Comparison of ENCODE assay signal across 13 cellular contexts in the genomic region with DNA sequence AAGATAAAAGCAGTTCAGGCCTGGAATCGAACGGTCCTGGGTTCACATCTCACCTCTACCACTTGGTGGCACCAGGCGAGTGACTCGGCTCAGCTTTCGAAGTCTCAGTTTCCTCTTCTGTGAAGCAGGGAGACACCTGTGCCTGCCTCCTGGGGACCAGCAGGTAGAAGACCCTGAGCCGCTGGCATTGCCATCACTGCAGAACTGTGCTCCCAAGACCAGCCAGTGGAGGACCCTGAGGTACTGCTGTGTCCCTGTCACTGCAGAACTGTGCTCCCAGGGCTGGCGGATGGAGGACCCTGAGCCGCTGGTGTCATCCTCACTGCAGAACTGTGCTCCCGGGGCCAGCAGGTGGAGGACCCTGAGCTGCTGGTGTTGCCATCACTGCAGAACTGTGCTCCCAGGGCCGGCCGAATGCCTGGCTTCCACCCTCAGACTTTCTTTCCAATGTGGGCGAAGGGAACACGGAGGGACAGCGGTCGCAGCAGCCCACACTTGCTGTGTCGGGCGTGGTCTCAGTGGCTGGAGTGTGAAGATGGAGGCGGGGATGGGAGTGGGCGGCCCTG. TPM values are rescaled to one million over a fixed set of nuclear protein-coding genes. Genes with fewer than 3 reads are reported as not detected.
DNase-seq lines count a peak whose midpoint lies in the region; ATAC-seq and TF ChIP-seq lines count a peak whose summit lies in the region.
"Had no signal": no experiment of that assay in that cellular context is flagged by ENCODE, and none has a peak within 500 bp of the region (broad histone marks: within the 10 kb centered on the region; RNA-seq: fewer than 3 reads in every experiment).

No MANE protein-coding gene starts in this region.

- intact Hi-C loops in HCT116 (cut with micrococcal nuclease): no loop called here

- peak; percentile 45 for DNase-seq in DND-41
- DNase-seq in HCT116 (ENCODE audit: low read depth, low spot score): no peak
- peak; percentile 41 to 50 for DNase-seq in activated T-cell treated with anti-CD3 and anti-CD28 coated beads, Interleukin-2, amount 50 U/mL, for 72 hours
- DNase-seq in memory B cell (ENCODE audit: low spot score in 2 of 2): no peak
- no peak for DNase-seq in GM19240 (ENCODE audit: insufficient read length, low spot score)
- no peak for DNase-seq in GM19238 (ENCODE audit: insufficient read length, low spot score)
- no peak for DNase-seq in nephron progenitor cell

- H3K4me1 ChIP-seq in DND-41 (ENCODE audit: insufficient read depth, low read length): peaks cover 5% of the 10 kb centered on the region
- peaks cover 0 to 8% of the 10 kb centered on the region in 2 experiments; a peak in 2 of 4 replicates for H3K4me1 ChIP-seq in HCT116 (ENCODE audit: control insufficient read depth in 1 of 2, insufficient read depth in 2 of 2, low read length in 2 of 2)
- H3K4me1 ChIP-seq: suprapubic skin had no signal

- H3K27ac ChIP-seq in DND-41 (ENCODE audit: low read length) (no peak overlapping the region), HCT116 (ENCODE audit: low read depth, low read length) (no peak overlapping the region)
- H3K27ac ChIP-seq: suprapubic skin had no signal

- H3K4me1 Mint-ChIP-seq in activated T-cell treated with anti-CD3 and anti-CD28 coated beads, Interleukin-2, amount 50 U/mL, for 72 hours (ENCODE audit: low read depth): peaks cover 66% of the 10 kb centered on the region
- H3K4me1 Mint-ChIP-seq in memory B cell (peaks cover 6% of the 10 kb centered on the region), nephron progenitor cell (peaks cover 31% of the 10 kb centered on the region)

- H3K27me3 Mint-ChIP-seq in activated T-cell treated with anti-CD3 and anti-CD28 coated beads, Interleukin-2, amount 50 U/mL, for 72 hours (ENCODE audit: low read depth): peaks cover 7% of the 10 kb centered on the region
- H3K27me3 Mint-ChIP-seq in memory B cell (peaks cover 25% of the 10 kb centered on the region), nephron progenitor cell (ENCODE audit: low read depth, poor library complexity) (peaks cover 34% of the 10 kb centered on the region)

- no peaks in the 10 kb centered on the region for H3K9me2 ChIP-seq in HCT116 (ENCODE audit: insufficient read depth)

- ATAC-seq in DND-41 (ENCODE audit: insufficient read depth, low read depth): peak; percentile 52; the same call in 2 of the 3 replicates
- peak; percentile 73 for ATAC-seq in HCT116
- peak in 1 of 2 donors; percentile 18 for ATAC-seq in activated T-cell treated with anti-CD3 and anti-CD28 coated beads, Interleukin-2, amount 50 U/mL, for 72 hours (replicated peaks in 1 of 2)
- ATAC-seq in memory B cell (ENCODE audit: low read depth): peak; percentile 39
- no peak for ATAC-seq in GM21825 (IDR thresholded peaks at IDR 0.05; ENCODE audit: unreplicated experiment)

- no peaks in the 10 kb centered on the region for H3K36me3 Mint-ChIP-seq in activated T-cell treated with anti-CD3 and anti-CD28 coated beads, Interleukin-2, amount 50 U/mL, for 72 hours (ENCODE audit: insufficient read depth in 2 of 2)
- H3K36me3 Mint-ChIP-seq in memory B cell: no peaks in the 10 kb centered on the region
- H3K36me3 Mint-ChIP-seq in nephron progenitor cell (ENCODE audit: low read depth): no peaks in the 10 kb centered on the region

- TF ChIP-seq RAD21 in HCT116 (IDR thresholded peaks at IDR 0.05; ENCODE audit: low read depth): peak; percentile 63

- H4K20me1 ChIP-seq in DND-41 (ENCODE audit: insufficient read depth, low read length) (no peaks in the 10 kb centered on the region), HCT116 (ENCODE audit: insufficient read depth) (no peaks in the 10 kb centered on the region)

- H3K9me3 ChIP-seq in DND-41 (ENCODE audit: insufficient read depth, low read length, severe bottlenecking): peaks cover 2% of the 10 kb centered on the region
- no peaks in the 10 kb centered on the region; a peak in 1 of 4 replicates for H3K9me3 ChIP-seq in HCT116 (ENCODE audit: control insufficient read depth in 1 of 2, insufficient read depth in 1 of 2, low read depth in 1 of 2, low read length in 2 of 2)
- H3K9me3 ChIP-seq: suprapubic skin had no signal

- no peak for TF ChIP-seq POLR2A in HCT116 (IDR thresholded peaks at IDR 0.05; ENCODE audit: borderline replicate concordance, extremely low read depth, insufficient read depth, insufficient read length)

- CTCF ChIA-PET in HCT116 (lab: Charles Lee): interaction anchor here (1.7 kb wide), 1 partner anchor 99 kb away, joined by 4 read pairs; no protein-coding TSS in a partner anchor

- no peaks in the 10 kb centered on the region for H3K36me3 ChIP-seq in DND-41 (ENCODE audit: insufficient read depth, low read length)
- no peaks in the 10 kb centered on the region for H3K36me3 ChIP-seq in HCT116 (ENCODE audit: control insufficient read depth in 1 of 2, insufficient read depth in 2 of 2, low read length in 2 of 2)
- H3K36me3 ChIP-seq: suprapubic skin had no signal

- H2AFZ ChIP-seq in DND-41 (ENCODE audit: low read depth, low read length) (no peak overlapping the region), HCT116 (ENCODE audit: low read depth, low read length, poor library complexity, severe bottlenecking) (no peak overlapping the region)

- H3K79me2 ChIP-seq in DND-41 (ENCODE audit: insufficient read depth, low read length) (no peaks in the 10 kb centered on the region), HCT116 (ENCODE audit: insufficient read depth, low read length) (no peaks in the 10 kb centered on the region)

- H3K4me2 ChIP-seq in DND-41 (ENCODE audit: insufficient read depth, low read length) (no peak overlapping the region), HCT116 (ENCODE audit: low read length) (no peak overlapping the region)

- TF ChIP-seq CTCF in DND-41 (IDR thresholded peaks at IDR 0.05; ENCODE audit: borderline replicate concordance, extremely low read depth, low read length, poor library complexity, severe bottlenecking) (peak; percentile 61), HCT116 (IDR thresholded peaks at IDR 0.05 in 2 of 3, conservative IDR thresholded peaks at IDR 0.05 in 1 of 3; ENCODE audit: borderline replicate concordance in 1 of 3, insufficient read depth in 1 of 3, low read depth in 2 of 3, low read length in 2 of 3) (peak; percentile 38 to 50 (median 48); a peak in 5 of 6 replicates), nephron progenitor cell (IDR thresholded peaks at IDR 0.05) (no peak)

- RAD21 ChIA-PET in HCT116 (lab: Charles Lee; ENCODE audit: low non-redundant PET in 1 of 2, low total read pairs in 2 of 2, uncharacterized antibody in 2 of 2, unreplicated experiment in 2 of 2): no interaction called here

- no peak overlapping the region for H3K4me3 Mint-ChIP-seq in activated T-cell treated with anti-CD3 and anti-CD28 coated beads, Interleukin-2, amount 50 U/mL, for 72 hours
- H3K4me3 Mint-ChIP-seq in memory B cell (no peak overlapping the region), nephron progenitor cell (no peak overlapping the region)

- H3K9ac ChIP-seq in DND-41 (ENCODE audit: low read depth, low read length) (no peak overlapping the region), HCT116 (ENCODE audit: low read length) (no peak overlapping the region)

- peak overlapping the region; percentile 39 for H3K27ac Mint-ChIP-seq in activated T-cell treated with anti-CD3 and anti-CD28 coated beads, Interleukin-2, amount 50 U/mL, for 72 hours
- H3K27ac Mint-ChIP-seq in memory B cell (no peak overlapping the region), nephron progenitor cell (no peak overlapping the region)

- H3K9me3 Mint-ChIP-seq in activated T-cell treated with anti-CD3 and anti-CD28 coated beads, Interleukin-2, amount 50 U/mL, for 72 hours: peaks cover 0 to 5% of the 10 kb centered on the region in 2 donors
- H3K9me3 Mint-ChIP-seq in memory B cell (no peaks in the 10 kb centered on the region), nephron progenitor cell (peaks cover 5% of the 10 kb centered on the region)

- POLR2A ChIA-PET in HCT116 (lab: Charles Lee): no interaction called here

- no TSS peak for BruUV-seq in HCT116 (replicated peaks; lab: Mats Ljungman, UMichigan)

- H3K4me3 ChIP-seq in DND-41 (ENCODE audit: low read depth in 1 of 2, low read length in 2 of 2): no peak overlapping the region
- H3K4me3 ChIP-seq in HCT116 (replicated peaks in 1 of 2; ENCODE audit: low read depth in 1 of 2, low read length in 2 of 2): no peak overlapping the region
- H3K4me3 ChIP-seq: suprapubic skin had no signal

- no peaks in the 10 kb centered on the region for H3K27me3 ChIP-seq in DND-41 (ENCODE audit: insufficient read depth, low read length, poor library complexity)
- H3K27me3 ChIP-seq in HCT116 (ENCODE audit: insufficient read depth, low read length): no peaks in the 10 kb centered on the region

TF ChIP-seq in HCT116, 20 proteins besides CTCF, POLR2A, EP300 and RAD21 (continues in another document):
- TF ChIP-seq ZBTB33 (IDR thresholded peaks at IDR 0.05; ENCODE audit: extremely low read depth, insufficient replicate concordance, low read length) (no peak), SIN3A (IDR thresholded peaks at IDR 0.05; ENCODE audit: low read depth) (no peak), JUND (IDR thresholded peaks at IDR 0.05) (no peak)

RNA-seq across cellular contexts. Expression of gene SLC7A5, which starts 8.7 kb away (rescaled TPM):
- total RNA-seq in HCT116 (2021; ENCODE audit: unreplicated experiment): 482 TPM
- 533 and 540 TPM in 2 replicates for polyA plus RNA-seq in HCT116 (2012)
- 100 to 1,000 TPM; 463 to 508 TPM for total RNA-seq in activated T-cell treated with anti-CD3 and anti-CD28 coated beads, Interleukin-2, amount 50 U/mL, for 72 hours

RNA-seq across cellular contexts. Expression of gene CA5A, which starts 58.3 kb away (rescaled TPM):
- not detected for total RNA-seq in HCT116 (2021; ENCODE audit: unreplicated experiment)
- polyA plus RNA-seq in HCT116 (2012): 0.03 TPM in 1 of 2 replicates, not detected in the other
- total RNA-seq in activated T-cell treated with anti-CD3 and anti-CD28 coated beads, Interleukin-2, amount 50 U/mL, for 72 hours: under 1 TPM in 1 of 2 donors, not detected in 1; 0.22 TPM
- total RNA-seq: dermis microvascular lymphatic vessel endothelial cell; HT-29; suprapubic skin; T-helper 1 cell treated with Interleukin-12 subunit alpha and Interleukin-12 subunit beta and Interleukin-4 antibody, amounts not matched to agents 30 ng/mL and 1 ng/mL, for 36 hours had no signal
- polyA plus RNA-seq: neural cell had no signal

Comparison
In these comparisons a context has a peak if more than half of its experiments do, and no peak if none do; other contexts are left out.
1. DNase-seq: peak in DND-41 (single experiment) and activated T-cell treated with anti-CD3 and anti-CD28 coated beads, Interleukin-2, amount 50 U/mL, for 72 hours (2 of 2); none in HCT116 (single experiment), memory B cell (0 of 2), GM19240 (single experiment), GM19238 (single experiment) and nephron progenitor cell (single experiment).